ENCODE assay signal across 19 cellular contexts in genomic region chr9:79492092-79492995, GRCh38.
DNase-seq lines count a peak whose midpoint lies in the region; ATAC-seq and TF ChIP-seq lines count a peak whose summit lies in the region.
"Had no signal": no experiment of that assay in that cellular context is flagged by ENCODE, and none has a peak within 500 bp of the region (broad histone marks: within the 10 kb centered on the region; RNA-seq: fewer than 3 reads in every experiment).

No MANE protein-coding gene starts in this region.

- 89 to 92% (median 89%) methylated on average over 3 of the region's 3 CpGs for WGBS in ovary, 3 donors

- intact Hi-C loops in ovary (cut with DNase I) = no loop called here

- H3K4me3 ChIP-seq in fibroblast of villous mesenchyme (ENCODE audit: low read depth, low read length) = no peak overlapping the region
- H3K4me3 ChIP-seq in ovary = no peak overlapping the region
- H3K4me3 ChIP-seq: BLaER1 treated with 17β-estradiol and CSF1 and Interleukin-3, amounts not matched to agents 10 nM and 100 nM; GM12878; SK-N-MC had no signal

- no peak overlapping the region for H3K27ac ChIP-seq in ovary
- H3K27ac ChIP-seq: BLaER1 treated with 17β-estradiol and CSF1 and Interleukin-3, amounts not matched to agents 10 nM and 100 nM; SK-N-MC had no signal

- no peak for TF ChIP-seq EP300 in ovary (IDR thresholded peaks at IDR 0.05)

- DNase-seq in Daoy (ENCODE audit: low read depth) = peak; percentile 2
- DNase-seq in ELR (ENCODE audit: low read depth) = peak; percentile 45
- DNase-seq in LHCN-M2 (ENCODE audit: low read depth) = peak; percentile 53
- peak; percentile 21 for DNase-seq in fibroblast of villous mesenchyme (ENCODE audit: low read depth)
- DNase-seq in ovary = no peak
- no peak for DNase-seq in stimulated activated CD4-positive, alpha-beta T cell treated with anti-CD3 and anti-CD28 coated beads, Interleukin-15, amount 100 ng/mL, for 24 hours
- DNase-seq: CD8-positive, alpha-beta T cell; DND-41; H9; Karpas-422; NCI-H1105; NCI-H2081; NCI-H510A; NCI-H774; SHP77 had no signal

- no peaks in the 10 kb centered on the region for H3K9me3 ChIP-seq in ovary

- ATAC-seq in HG02885 (IDR thresholded peaks at IDR 0.05; ENCODE audit: poor library complexity, unreplicated experiment) = no peak
- ATAC-seq: CD8-positive, alpha-beta T cell; GM12878 had no signal

- H3K4me1 ChIP-seq in ovary (ENCODE audit: insufficient read depth) = peaks cover 3% of the 10 kb centered on the region
- H3K4me1 ChIP-seq: BLaER1 treated with 17β-estradiol and CSF1 and Interleukin-3, amounts not matched to agents 10 nM and 100 nM had no signal

- H3K36me3 ChIP-seq in ovary = no peaks in the 10 kb centered on the region
- H3K36me3 ChIP-seq: BLaER1 treated with 17β-estradiol and CSF1 and Interleukin-3, amounts not matched to agents 10 nM and 100 nM had no signal

- no peaks in the 10 kb centered on the region for H3K27me3 ChIP-seq in ovary
- H3K27me3 ChIP-seq: BLaER1 treated with 17β-estradiol and CSF1 and Interleukin-3, amounts not matched to agents 10 nM and 100 nM had no signal

- TF ChIP-seq CTCF in fibroblast of villous mesenchyme (IDR thresholded peaks at IDR 0.05; ENCODE audit: insufficient read depth, low read depth, low read length) (no peak), ovary (IDR thresholded peaks at IDR 0.05) (no peak)

- no peak for TF ChIP-seq POLR2A in ovary (IDR thresholded peaks at IDR 0.05)

Comparison
In these comparisons a context has a peak if more than half of its experiments do, and no peak if none do; other contexts are left out.
1. DNase-seq: peak in Daoy (single experiment), ELR (single experiment), LHCN-M2 (single experiment) and fibroblast of villous mesenchyme (single experiment); none in ovary (0 of 5) and stimulated activated CD4-positive, alpha-beta T cell treated with anti-CD3 and anti-CD28 coated beads, Interleukin-15, amount 100 ng/mL, for 24 hours (single experiment).